Comparison of ENCODE assay signal across 1 cellular context in the genomic region with DNA sequence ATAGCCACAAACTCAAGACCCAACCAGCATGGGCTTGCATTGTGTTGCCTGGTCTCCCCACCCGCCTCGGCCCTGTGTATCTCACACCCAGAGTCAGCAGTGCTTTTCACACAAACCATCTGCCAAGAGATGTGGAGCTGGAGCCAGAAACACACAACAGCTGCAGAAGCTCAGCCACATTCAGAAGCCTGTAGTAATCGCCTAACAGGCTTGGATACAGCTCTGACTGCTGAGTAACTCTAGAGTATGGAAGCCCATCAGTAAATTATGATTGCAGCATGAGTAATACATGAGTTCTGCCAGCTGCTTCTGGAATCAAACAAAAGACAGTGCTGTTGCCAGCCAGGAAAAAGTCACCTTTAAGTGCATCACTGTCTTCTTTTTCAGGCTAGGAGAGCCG.
TF ChIP-seq lines count a peak whose summit lies in the region.

No MANE protein-coding gene starts in this region.

TF ChIP-seq in GM23338, 12 proteins besides CTCF, POLR2A, EP300 and RAD21 (continued from another document):
- TF ChIP-seq, protein P1, sequence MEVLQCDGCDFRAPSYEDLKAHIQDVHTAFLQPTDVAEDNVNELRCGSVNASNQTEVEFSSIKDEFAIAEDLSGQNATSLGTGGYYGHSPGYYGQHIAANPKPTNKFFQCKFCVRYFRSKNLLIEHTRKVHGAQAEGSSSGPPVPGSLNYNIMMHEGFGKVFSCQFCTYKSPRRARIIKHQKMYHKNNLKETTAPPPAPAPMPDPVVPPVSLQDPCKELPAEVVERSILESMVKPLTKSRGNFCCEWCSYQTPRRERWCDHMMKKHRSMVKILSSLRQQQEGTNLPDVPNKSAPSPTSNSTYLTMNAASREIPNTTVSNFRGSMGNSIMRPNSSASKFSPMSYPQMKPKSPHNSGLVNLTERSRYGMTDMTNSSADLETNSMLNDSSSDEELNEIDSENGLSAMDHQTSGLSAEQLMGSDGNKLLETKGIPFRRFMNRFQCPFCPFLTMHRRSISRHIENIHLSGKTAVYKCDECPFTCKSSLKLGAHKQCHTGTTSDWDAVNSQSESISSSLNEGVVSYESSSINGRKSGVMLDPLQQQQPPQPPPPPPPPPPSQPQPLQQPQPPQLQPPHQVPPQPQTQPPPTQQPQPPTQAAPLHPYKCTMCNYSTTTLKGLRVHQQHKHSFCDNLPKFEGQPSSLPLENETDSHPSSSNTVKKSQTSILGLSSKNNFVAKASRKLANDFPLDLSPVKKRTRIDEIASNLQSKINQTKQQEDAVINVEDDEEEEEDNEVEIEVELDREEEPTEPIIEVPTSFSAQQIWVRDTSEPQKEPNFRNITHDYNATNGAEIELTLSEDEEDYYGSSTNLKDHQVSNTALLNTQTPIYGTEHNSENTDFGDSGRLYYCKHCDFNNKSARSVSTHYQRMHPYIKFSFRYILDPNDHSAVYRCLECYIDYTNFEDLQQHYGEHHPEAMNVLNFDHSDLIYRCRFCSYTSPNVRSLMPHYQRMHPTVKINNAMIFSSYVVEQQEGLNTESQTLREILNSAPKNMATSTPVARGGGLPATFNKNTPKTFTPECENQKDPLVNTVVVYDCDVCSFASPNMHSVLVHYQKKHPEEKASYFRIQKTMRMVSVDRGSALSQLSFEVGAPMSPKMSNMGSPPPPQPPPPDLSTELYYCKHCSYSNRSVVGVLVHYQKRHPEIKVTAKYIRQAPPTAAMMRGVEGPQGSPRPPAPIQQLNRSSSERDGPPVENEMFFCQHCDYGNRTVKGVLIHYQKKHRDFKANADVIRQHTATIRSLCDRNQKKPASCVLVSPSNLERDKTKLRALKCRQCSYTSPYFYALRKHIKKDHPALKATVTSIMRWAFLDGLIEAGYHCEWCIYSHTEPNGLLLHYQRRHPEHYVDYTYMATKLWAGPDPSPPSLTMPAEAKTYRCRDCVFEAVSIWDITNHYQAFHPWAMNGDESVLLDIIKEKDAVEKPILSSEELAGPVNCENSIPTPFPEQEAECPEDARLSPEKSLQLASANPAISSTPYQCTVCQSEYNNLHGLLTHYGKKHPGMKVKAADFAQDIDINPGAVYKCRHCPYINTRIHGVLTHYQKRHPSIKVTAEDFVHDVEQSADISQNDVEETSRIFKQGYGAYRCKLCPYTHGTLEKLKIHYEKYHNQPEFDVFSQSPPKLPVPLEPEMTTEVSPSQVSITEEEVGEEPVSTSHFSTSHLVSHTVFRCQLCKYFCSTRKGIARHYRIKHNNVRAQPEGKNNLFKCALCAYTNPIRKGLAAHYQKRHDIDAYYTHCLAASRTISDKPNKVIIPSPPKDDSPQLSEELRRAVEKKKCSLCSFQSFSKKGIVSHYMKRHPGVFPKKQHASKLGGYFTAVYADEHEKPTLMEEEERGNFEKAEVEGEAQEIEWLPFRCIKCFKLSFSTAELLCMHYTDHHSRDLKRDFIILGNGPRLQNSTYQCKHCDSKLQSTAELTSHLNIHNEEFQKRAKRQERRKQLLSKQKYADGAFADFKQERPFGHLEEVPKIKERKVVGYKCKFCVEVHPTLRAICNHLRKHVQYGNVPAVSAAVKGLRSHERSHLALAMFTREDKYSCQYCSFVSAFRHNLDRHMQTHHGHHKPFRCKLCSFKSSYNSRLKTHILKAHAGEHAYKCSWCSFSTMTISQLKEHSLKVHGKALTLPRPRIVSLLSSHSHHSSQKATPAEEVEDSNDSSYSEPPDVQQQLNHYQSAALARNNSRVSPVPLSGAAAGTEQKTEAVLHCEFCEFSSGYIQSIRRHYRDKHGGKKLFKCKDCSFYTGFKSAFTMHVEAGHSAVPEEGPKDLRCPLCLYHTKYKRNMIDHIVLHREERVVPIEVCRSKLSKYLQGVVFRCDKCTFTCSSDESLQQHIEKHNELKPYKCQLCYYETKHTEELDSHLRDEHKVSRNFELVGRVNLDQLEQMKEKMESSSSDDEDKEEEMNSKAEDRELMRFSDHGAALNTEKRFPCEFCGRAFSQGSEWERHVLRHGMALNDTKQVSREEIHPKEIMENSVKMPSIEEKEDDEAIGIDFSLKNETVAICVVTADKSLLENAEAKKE (CRISPR knock-in tag; IDR thresholded peaks at IDR 0.05): no peak
- TF ChIP-seq ZNF114 (CRISPR knock-in tag; IDR thresholded peaks at IDR 0.05) (no peak), NANOG (IDR thresholded peaks at IDR 0.05; ENCODE audit: borderline replicate concordance) (no peak), EZH2 (IDR thresholded peaks at IDR 0.05; ENCODE audit: low read depth, unreplicated experiment) (no peak), JUNB (IDR thresholded peaks at IDR 0.05; ENCODE audit: unreplicated experiment) (no peak), CREB1 (CRISPR knock-in tag; IDR thresholded peaks at IDR 0.05; ENCODE audit: low read depth) (no peak)
